8 cellular contexts compared by ENCODE assay signal in genomic region chr6:119346914-119347313, GRCh38. TPM values are rescaled to one million over a fixed set of nuclear protein-coding genes. Genes with fewer than 3 reads are reported as not detected.
DNase-seq lines count a peak whose midpoint lies in the region; ATAC-seq and TF ChIP-seq lines count a peak whose summit lies in the region.

No MANE protein-coding gene starts in this region.

- peaks cover 81% of the 10 kb centered on the region for H3K79me2 ChIP-seq in hepatocyte
- H3K79me2 ChIP-seq in smooth muscle cell (ENCODE audit: low read depth), result peaks cover 95% of the 10 kb centered on the region
- no peaks in the 10 kb centered on the region for H3K79me2 ChIP-seq in Karpas-422 (ENCODE audit: low read length)

- H3F3A ChIP-seq in smooth muscle cell (ENCODE audit: low read depth), result no peaks in the 10 kb centered on the region

- H3K27ac ChIP-seq in hepatocyte, result peak overlapping the region; percentile 96
- no peak overlapping the region for H3K27ac ChIP-seq in smooth muscle cell (ENCODE audit: low read depth)
- no peak overlapping the region for H3K27ac ChIP-seq in Karpas-422 (ENCODE audit: low read length)
- H3K27ac ChIP-seq in testis, result no peak overlapping the region

- WGBS in hepatocyte (ENCODE audit: low lambda C conversion rate, missing lambda C conversion rate), result 14% methylated on average over 1 of the region's 1 CpG
- WGBS in smooth muscle cell (ENCODE audit: low lambda C conversion rate), result 47% methylated on average over 1 of the region's 1 CpG
- 57 to 71% methylated on average over 1 of the region's 1 CpG for WGBS in testis, 2 donors

- H3K9me2 ChIP-seq in hepatocyte (replicated peaks; ENCODE audit: insufficient read depth) (no peaks in the 10 kb centered on the region), Karpas-422 (replicated peaks; ENCODE audit: insufficient read depth, low read length) (no peaks in the 10 kb centered on the region)

- H3K9me3 Mint-ChIP-seq in activated B cell treated with CpG ODN at 0.5 μM for 24 hours, result no peaks in the 10 kb centered on the region

- H3K4me2 ChIP-seq in hepatocyte (peak overlapping the region; percentile 85), smooth muscle cell (peak overlapping the region; percentile 92), Karpas-422 (ENCODE audit: low read depth, low read length, poor library complexity, severe bottlenecking) (no peak overlapping the region)

- peaks cover 61% of the 10 kb centered on the region for H3K4me1 Mint-ChIP-seq in activated B cell treated with CpG ODN at 0.5 μM for 24 hours

- H3K27me3 ChIP-seq in hepatocyte (no peaks in the 10 kb centered on the region), smooth muscle cell (ENCODE audit: low read depth) (no peaks in the 10 kb centered on the region), Karpas-422 (ENCODE audit: low read length) (no peaks in the 10 kb centered on the region), testis (no peaks in the 10 kb centered on the region)

- H3K9ac ChIP-seq in smooth muscle cell (ENCODE audit: low read depth), result peak overlapping the region; percentile 24
- no peak overlapping the region for H3K9ac ChIP-seq in Karpas-422 (ENCODE audit: low read length)

- H3K4me3 Mint-ChIP-seq in activated B cell treated with CpG ODN at 0.5 μM for 24 hours, result peak overlapping the region; percentile 86

- H4K20me1 ChIP-seq in hepatocyte (ENCODE audit: insufficient read depth, poor library complexity, severe bottlenecking) (peaks cover 51% of the 10 kb centered on the region), smooth muscle cell (ENCODE audit: low read depth) (peaks cover 63% of the 10 kb centered on the region), Karpas-422 (ENCODE audit: insufficient read depth, low read depth, low read length) (no peaks in the 10 kb centered on the region)

- no peak overlapping the region for H2AFZ ChIP-seq in hepatocyte
- no peak overlapping the region for H2AFZ ChIP-seq in smooth muscle cell (ENCODE audit: low read depth)
- no peak overlapping the region for H2AFZ ChIP-seq in Karpas-422 (ENCODE audit: low read length)

- H3K9me3 ChIP-seq in hepatocyte (ENCODE audit: low read depth) (no peaks in the 10 kb centered on the region), smooth muscle cell (replicated peaks; ENCODE audit: low read depth) (no peaks in the 10 kb centered on the region), Karpas-422 (ENCODE audit: low read length) (no peaks in the 10 kb centered on the region), testis (no peaks in the 10 kb centered on the region)

- no peaks in the 10 kb centered on the region for H3K27me3 Mint-ChIP-seq in activated B cell treated with CpG ODN at 0.5 μM for 24 hours

- H3K27ac Mint-ChIP-seq in activated B cell treated with CpG ODN at 0.5 μM for 24 hours, result peak overlapping the region; percentile 22

- peak; percentile 15 for DNase-seq in DMS 273 (lab: John Stamatoyannopoulos, UW; ENCODE audit: unreplicated experiment)
- no peak for DNase-seq in DMS 273 treated with DMSO at 0.1 percent for 48 hours (lab: John Stamatoyannopoulos, UW)
- no peak for DNase-seq in activated B cell treated with CpG ODN at 0.5 μM for 24 hours
- no peak for DNase-seq in hepatocyte (ENCODE audit: low spot score)
- DNase-seq in smooth muscle cell (lab: John Stamatoyannopoulos, UW; ENCODE audit: unreplicated experiment), result no peak
- no peak for DNase-seq in NCI-H510A (lab: John Stamatoyannopoulos, UW)
- DNase-seq in Karpas-422, result no peak
- no peak for DNase-seq in testis

- CTCF ChIA-PET in activated B cell treated with CpG ODN at 0.5 μM for 24 hours (lab: Charles Lee), result interaction anchor here (1.3 to 1.4 kb wide), 2 partner anchors 11 to 13 kb away, joined by 4 to 12 read pairs; no protein-coding TSS in a partner anchor

- no peaks in the 10 kb centered on the region for H3K36me3 ChIP-seq in hepatocyte (replicated peaks; ENCODE audit: insufficient read depth, low read depth)
- no peaks in the 10 kb centered on the region for H3K36me3 ChIP-seq in smooth muscle cell (ENCODE audit: low read depth)
- no peaks in the 10 kb centered on the region for H3K36me3 ChIP-seq in Karpas-422 (ENCODE audit: insufficient read depth, low read length)
- no peaks in the 10 kb centered on the region for H3K36me3 ChIP-seq in testis (ENCODE audit: low read depth, missing control alignments)

- POLR2A ChIA-PET in activated B cell treated with CpG ODN at 0.5 μM for 24 hours (lab: Charles Lee), result interaction anchor here (0.6 to 5.2 kb wide), 5 partner anchors 8 to 638 kb away, joined by 3 to 30 read pairs (median 4); no protein-coding TSS in a partner anchor

- peaks cover 4% of the 10 kb centered on the region for H3K36me3 Mint-ChIP-seq in activated B cell treated with CpG ODN at 0.5 μM for 24 hours (ENCODE audit: low read depth)

- TF ChIP-seq CTCF in activated B cell treated with CpG ODN at 0.5 μM for 24 hours (IDR thresholded peaks at IDR 0.05) (no peak), hepatocyte (IDR thresholded peaks at IDR 0.05; ENCODE audit: poor library complexity) (no peak), smooth muscle cell (IDR thresholded peaks at IDR 0.05; ENCODE audit: borderline replicate concordance, insufficient read depth, poor library complexity, severe bottlenecking) (no peak), testis (IDR thresholded peaks at IDR 0.05) (no peak)

- no peak for ATAC-seq in activated B cell treated with CpG ODN at 0.5 μM for 24 hours (ENCODE audit: low read depth)

- H3K4me1 ChIP-seq in hepatocyte (ENCODE audit: insufficient read depth) (peaks cover 34% of the 10 kb centered on the region), smooth muscle cell (ENCODE audit: low read depth) (no peaks in the 10 kb centered on the region), Karpas-422 (ENCODE audit: low read length) (peaks cover 31% of the 10 kb centered on the region), testis (peaks cover 5% of the 10 kb centered on the region)

- TF ChIP-seq POLR2A in testis (IDR thresholded peaks at IDR 0.05), result no peak

- intact Hi-C loops in activated B cell treated with CpG ODN at 0.5 μM for 24 hours (cut with micrococcal nuclease), result loop anchor here (2.0 to 10.0 kb wide), 3 partner anchors 14 to 1672 kb away; partner anchors contain the start of gene NUS1
- intact Hi-C loops in testis (cut with DNase I; ENCODE audit: low total_unique reads), result no loop called here

- peak overlapping the region; percentile 91 for H3K4me3 ChIP-seq in hepatocyte
- H3K4me3 ChIP-seq in smooth muscle cell, result peak overlapping the region; percentile 90
- no peak overlapping the region for H3K4me3 ChIP-seq in Karpas-422 (ENCODE audit: low read length)
- H3K4me3 ChIP-seq in testis, result no peak overlapping the region

RNA-seq across cellular contexts. Expression of gene MAN1A1, which starts 2.6 kb away (rescaled TPM):
- total RNA-seq in activated B cell treated with CpG ODN at 0.5 μM for 24 hours (17.7 and 18.1 TPM in 2 replicates), hepatocyte (228 and 245 TPM in 2 replicates), smooth muscle cell (127 and 140 TPM in 2 replicates), testis (10 to 100 TPM; 12.8 to 21.1 TPM)
- polyA plus RNA-seq in hepatocyte (112 and 117 TPM in 2 replicates), smooth muscle cell (57.1 and 61.3 TPM in 2 replicates), testis (ENCODE audit: insufficient read depth, low read depth, low replicate concordance) (15.0 TPM)
- 0.43 and 0.48 TPM in 2 replicates for total RNA-seq in Karpas-422 (2014; rRNA removed; shearing (Covaris generic); ENCODE audit: low replicate concordance)

Comparison
In these comparisons a context has a peak if more than half of its experiments do, and no peak if none do; other contexts are left out.
1. H3K4me3 ChIP-seq: peak in hepatocyte (single experiment) and smooth muscle cell (single experiment); none in Karpas-422 (single experiment) and testis (0 of 2).